In the genomic region with DNA sequence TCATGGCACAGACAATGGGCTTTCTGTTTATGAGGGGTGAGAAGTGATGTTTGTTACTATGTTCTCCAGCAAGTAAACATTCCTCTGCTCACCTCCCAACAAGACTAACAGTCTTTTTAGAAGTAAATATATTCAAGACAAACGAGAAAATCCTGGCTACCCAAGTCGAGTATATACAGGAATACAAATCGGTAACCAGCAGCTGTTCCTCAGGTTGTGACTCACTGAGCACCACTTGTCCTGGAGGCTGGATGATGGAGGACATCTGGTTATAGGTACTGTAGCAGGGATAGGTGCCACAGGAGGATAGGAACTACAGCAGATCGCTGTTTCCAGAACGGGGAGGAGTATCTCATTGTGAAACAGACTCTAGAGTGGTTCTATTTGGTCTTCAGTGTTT, we compare ENCODE assay signal across 1 cellular context.
TF ChIP-seq lines count a peak whose summit lies in the region.

No MANE protein-coding gene starts in this region.

TF ChIP-seq in K562, 482 proteins besides CTCF, POLR2A, EP300 and RAD21:
- TF ChIP-seq, protein P1, sequence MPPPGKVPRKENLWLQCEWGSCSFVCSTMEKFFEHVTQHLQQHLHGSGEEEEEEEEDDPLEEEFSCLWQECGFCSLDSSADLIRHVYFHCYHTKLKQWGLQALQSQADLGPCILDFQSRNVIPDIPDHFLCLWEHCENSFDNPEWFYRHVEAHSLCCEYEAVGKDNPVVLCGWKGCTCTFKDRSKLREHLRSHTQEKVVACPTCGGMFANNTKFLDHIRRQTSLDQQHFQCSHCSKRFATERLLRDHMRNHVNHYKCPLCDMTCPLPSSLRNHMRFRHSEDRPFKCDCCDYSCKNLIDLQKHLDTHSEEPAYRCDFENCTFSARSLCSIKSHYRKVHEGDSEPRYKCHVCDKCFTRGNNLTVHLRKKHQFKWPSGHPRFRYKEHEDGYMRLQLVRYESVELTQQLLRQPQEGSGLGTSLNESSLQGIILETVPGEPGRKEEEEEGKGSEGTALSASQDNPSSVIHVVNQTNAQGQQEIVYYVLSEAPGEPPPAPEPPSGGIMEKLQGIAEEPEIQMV (tag; conservative IDR thresholded peaks at IDR 0.05; ENCODE audit: low read depth), result no peak
- no peak for TF ChIP-seq FOXO4 (CRISPR knock-in tag; IDR thresholded peaks at IDR 0.05)
- TF ChIP-seq EHMT2 (IDR thresholded peaks at IDR 0.05), result no peak
- TF ChIP-seq ZNF212 (CRISPR knock-in tag; IDR thresholded peaks at IDR 0.05), result no peak
- TF ChIP-seq NFE2L1 (tag; IDR thresholded peaks at IDR 0.05; ENCODE audit: borderline replicate concordance, low read depth), result no peak
- no peak for TF ChIP-seq SP2 (IDR thresholded peaks at IDR 0.05; ENCODE audit: extremely low read depth, low read depth, low read length, poor library complexity, severe bottlenecking)
- no peak for TF ChIP-seq ETS2 (tag; IDR thresholded peaks at IDR 0.05; ENCODE audit: borderline replicate concordance, poor library complexity, severe bottlenecking)
- no peak for TF ChIP-seq ZNF324 (CRISPR knock-in tag; IDR thresholded peaks at IDR 0.05)
- no peak for TF ChIP-seq FUS (optimal IDR thresholded peaks at IDR 0.05; ENCODE audit: low read depth, low read length)
- no peak for TF ChIP-seq POLR3A (IDR thresholded peaks at IDR 0.05; ENCODE audit: borderline replicate concordance, extremely low read depth, insufficient read depth, insufficient read length)
- TF ChIP-seq MCM2 (IDR thresholded peaks at IDR 0.05; ENCODE audit: low read depth), result no peak
- no peak for TF ChIP-seq TBP (optimal IDR thresholded peaks at IDR 0.05; ENCODE audit: low read depth, low read length)
- no peak for TF ChIP-seq XRCC3 (IDR thresholded peaks at IDR 0.05)
- TF ChIP-seq CBX5 (IDR thresholded peaks at IDR 0.05; ENCODE audit: borderline replicate concordance, low read depth), result no peak
- TF ChIP-seq MBD2 (IDR thresholded peaks at IDR 0.05; ENCODE audit: borderline replicate concordance, low read depth), result no peak
- no peak for TF ChIP-seq ZNF77 (CRISPR knock-in tag; IDR thresholded peaks at IDR 0.05)
- no peak for TF ChIP-seq HNRNPH1 (optimal IDR thresholded peaks at IDR 0.05; ENCODE audit: low read depth, low read length)
- no peak for TF ChIP-seq ZNF347 (CRISPR knock-in tag; IDR thresholded peaks at IDR 0.05; ENCODE audit: low read depth)
